In genomic region chr6:37353761-37354525, GRCh38 we compare ENCODE assay signal across 1 cellular context.
TF ChIP-seq lines count a peak whose summit lies in the region.

Gene RNF8, plus strand, starts transcription at chr6:37353983. Its CDS starts 182 bp downstream, at chr6:37354165.

TF ChIP-seq in K562, 482 proteins besides CTCF, POLR2A, EP300 and RAD21 (continued from another document and continues in another):
- peak; percentile 64 for TF ChIP-seq CCNT2 (IDR thresholded peaks at IDR 0.05; ENCODE audit: borderline replicate concordance, extremely low read depth, insufficient read length, low read depth, low read length)
- no peak for TF ChIP-seq ZNF282 (CRISPR knock-in tag; IDR thresholded peaks at IDR 0.05)
- peak; percentile 70 for TF ChIP-seq ATF7 (IDR thresholded peaks at IDR 0.05)
- no peak for TF ChIP-seq ETS2 (tag; IDR thresholded peaks at IDR 0.05; ENCODE audit: borderline replicate concordance, poor library complexity, severe bottlenecking)
- TF ChIP-seq HNRNPL (IDR thresholded peaks at IDR 0.05; ENCODE audit: low read depth, low read length): no peak
- peak; percentile 73 for TF ChIP-seq POLR2AphosphoS5 (IDR thresholded peaks at IDR 0.05; ENCODE audit: control insufficient read depth, insufficient read depth, low read depth, low read length)
- 0 out of 4 replicates have a peak, but pooled peaks of 1 of the 2 experiments have one; percentile 33 for TF ChIP-seq TEAD1 (CRISPR knock-in tag; IDR thresholded peaks at IDR 0.05)
- TF ChIP-seq TFAM (CRISPR knock-in tag; conservative IDR thresholded peaks at IDR 0.05): no peak
- TF ChIP-seq MCM3 (IDR thresholded peaks at IDR 0.05): no peak
- no peak; a peak in 1 of 4 replicates for TF ChIP-seq ETV6 (IDR thresholded peaks at IDR 0.05; ENCODE audit: borderline replicate concordance in 1 of 2, low read depth in 2 of 2, low read length in 1 of 2)
- no peak for TF ChIP-seq ETV6 (CRISPR knock-in tag; IDR thresholded peaks at IDR 0.05; ENCODE audit: borderline replicate concordance)
- peak; percentile 49 to 88; a peak in 3 of 4 replicates for TF ChIP-seq HDAC1 (IDR thresholded peaks at IDR 0.05)
- TF ChIP-seq ASH1L (IDR thresholded peaks at IDR 0.05; ENCODE audit: borderline replicate concordance, low read depth, partially characterized antibody): no peak
- TF ChIP-seq NFATC3 (IDR thresholded peaks at IDR 0.05): no peak
- no peak for TF ChIP-seq FUS (optimal IDR thresholded peaks at IDR 0.05; ENCODE audit: low read depth, low read length)
- no peak for TF ChIP-seq PREB (CRISPR knock-in tag; IDR thresholded peaks at IDR 0.05)
- peak; percentile 59; the same call in 1 of the 2 replicates for TF ChIP-seq TFAP4 (CRISPR knock-in tag; IDR thresholded peaks at IDR 0.05; ENCODE audit: borderline replicate concordance)
- peak; percentile 70 for TF ChIP-seq RB1 (IDR thresholded peaks at IDR 0.05; ENCODE audit: low read depth)
- TF ChIP-seq SRF (CRISPR knock-in tag; IDR thresholded peaks at IDR 0.05): peak in 1 of 2 experiments; percentile 92; a peak in 2 of 4 replicates
- 0 out of 2 replicates have a peak, but pooled peaks have one; percentile 42 for TF ChIP-seq NR2C2 (CRISPR knock-in tag; IDR thresholded peaks at IDR 0.05)
- no peak for TF ChIP-seq NR2C2 (tag; IDR thresholded peaks at IDR 0.05)
- no peak for TF ChIP-seq EZH2 (IDR thresholded peaks at IDR 0.05; ENCODE audit: borderline replicate concordance, low read depth, low read length)
- TF ChIP-seq TBP (optimal IDR thresholded peaks at IDR 0.05; ENCODE audit: low read depth, low read length): peak; percentile 69
- no peak for TF ChIP-seq ZNF644 (tag; IDR thresholded peaks at IDR 0.05; ENCODE audit: low read depth)
- TF ChIP-seq MEF2A (IDR thresholded peaks at IDR 0.05; ENCODE audit: control insufficient read depth, low read depth, low read length): no peak
- TF ChIP-seq TBL1XR1 (IDR thresholded peaks at IDR 0.05; ENCODE audit: low read length in 2 of 2): no peak
- TF ChIP-seq ZBTB40 (IDR thresholded peaks at IDR 0.05): peak; percentile 12; the same call in 1 of the 2 replicates
- TF ChIP-seq ZBTB40 (CRISPR knock-in tag; IDR thresholded peaks at IDR 0.05): no peak
- no peak for TF ChIP-seq SP2 (IDR thresholded peaks at IDR 0.05; ENCODE audit: extremely low read depth, low read depth, low read length, poor library complexity, severe bottlenecking)
- TF ChIP-seq LARP7 (IDR thresholded peaks at IDR 0.05): peak; percentile 54; the same call in 1 of the 2 replicates
- TF ChIP-seq MXD1 (CRISPR knock-in tag; IDR thresholded peaks at IDR 0.05; ENCODE audit: borderline replicate concordance, poor library complexity, severe bottlenecking): no peak
- TF ChIP-seq TSC22D4 (tag; IDR thresholded peaks at IDR 0.05): no peak
- no peak for TF ChIP-seq CC2D1A (IDR thresholded peaks at IDR 0.05)
- TF ChIP-seq SMAD1 (IDR thresholded peaks at IDR 0.05; ENCODE audit: low read depth, low read length, partially characterized antibody): no peak
- peak; percentile 38; the same call in 1 of the 2 replicates for TF ChIP-seq EGR1 (conservative IDR thresholded peaks at IDR 0.05)
- peak; percentile 14; the same call in 1 of the 2 replicates for TF ChIP-seq TAF7 (tag; IDR thresholded peaks at IDR 0.05)
- no peak for TF ChIP-seq PTRF (tag; IDR thresholded peaks at IDR 0.05)
- no peak for TF ChIP-seq PYGO2 (tag; IDR thresholded peaks at IDR 0.05)
- TF ChIP-seq ZHX1 (conservative IDR thresholded peaks at IDR 0.05; ENCODE audit: low read length): no peak
- no peak; the same call in 1 of the 2 replicates for TF ChIP-seq ARID1B (IDR thresholded peaks at IDR 0.05)
- 0 out of 2 replicates have a peak, but pooled peaks have one; percentile 29 for TF ChIP-seq ZNF224 (CRISPR knock-in tag; IDR thresholded peaks at IDR 0.05)
- no peak for TF ChIP-seq SAFB2 (IDR thresholded peaks at IDR 0.05; ENCODE audit: borderline replicate concordance, low read depth, low read length, severe bottlenecking)
- TF ChIP-seq ZBTB49 (CRISPR knock-in tag; IDR thresholded peaks at IDR 0.05; ENCODE audit: borderline replicate concordance): no peak
- no peak for TF ChIP-seq NFYB (IDR thresholded peaks at IDR 0.05; ENCODE audit: extremely low read depth, insufficient read length)
- peak; percentile 69; the same call in 1 of the 2 replicates for TF ChIP-seq OTX1 (CRISPR knock-in tag; IDR thresholded peaks at IDR 0.05)
- no peak for TF ChIP-seq KLF10 (CRISPR knock-in tag; IDR thresholded peaks at IDR 0.05)
- peak; percentile 75; the same call in 1 of the 2 replicates for TF ChIP-seq LCOR (CRISPR knock-in tag; IDR thresholded peaks at IDR 0.05)
- no peak for TF ChIP-seq ZNF551 (CRISPR knock-in tag; IDR thresholded peaks at IDR 0.05)
- 0 out of 2 replicates have a peak, but pooled peaks have one; percentile 57 for TF ChIP-seq CBFB (CRISPR knock-in tag; IDR thresholded peaks at IDR 0.05)
